21 cellular contexts compared by ENCODE assay signal in the genomic region with DNA sequence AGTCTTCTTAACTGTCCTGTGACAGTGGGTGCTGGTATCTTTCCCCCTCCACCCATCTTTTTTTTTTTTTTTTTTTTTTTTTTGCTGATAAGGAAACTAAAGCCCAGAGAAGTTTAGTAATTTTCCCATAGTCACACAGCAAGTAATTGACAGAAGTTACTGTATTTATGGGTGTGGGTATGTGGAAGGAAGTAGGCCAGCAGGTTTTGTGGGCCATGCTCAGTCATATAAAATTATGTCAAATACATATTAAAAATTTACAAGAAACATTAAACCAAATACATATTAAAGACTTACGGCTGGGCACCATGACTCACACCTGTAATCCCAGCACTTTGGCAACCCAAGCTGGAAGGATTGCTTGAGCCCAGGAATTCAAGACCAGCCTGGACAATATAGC.
"Had no signal": no experiment of that assay in that cellular context is flagged by ENCODE, and none has a peak within 500 bp of the region (broad histone marks: within the 10 kb centered on the region; RNA-seq: fewer than 3 reads in every experiment).

No MANE protein-coding gene starts in this region.

- DNase-seq: IMR-90, Kasumi-1, NCI-H1092 treated with DMSO at 0.1 percent for 48 hours, NCI-H1436, NCI-H187, NCI-H2029, NCI-H2081 treated with DMSO at 0.1 percent for 48 hours, NCI-H2171, NCI-H226, NCI-H446, NCI-H510A, NCI-H524 treated with DMSO at 0.1 percent for 48 hours, NCI-H69, NCI-H774, SHP77, SK-N-SH, SW 1271 had no signal

- FAIRE-seq: HepG2 had no signal

- H3K27ac ChIP-seq: KMS-11, RWPE1 had no signal

- ATAC-seq: HepG2, Panc1 had no signal

- H3K9me3 ChIP-seq: SK-N-SH had no signal
